In the genomic region with DNA sequence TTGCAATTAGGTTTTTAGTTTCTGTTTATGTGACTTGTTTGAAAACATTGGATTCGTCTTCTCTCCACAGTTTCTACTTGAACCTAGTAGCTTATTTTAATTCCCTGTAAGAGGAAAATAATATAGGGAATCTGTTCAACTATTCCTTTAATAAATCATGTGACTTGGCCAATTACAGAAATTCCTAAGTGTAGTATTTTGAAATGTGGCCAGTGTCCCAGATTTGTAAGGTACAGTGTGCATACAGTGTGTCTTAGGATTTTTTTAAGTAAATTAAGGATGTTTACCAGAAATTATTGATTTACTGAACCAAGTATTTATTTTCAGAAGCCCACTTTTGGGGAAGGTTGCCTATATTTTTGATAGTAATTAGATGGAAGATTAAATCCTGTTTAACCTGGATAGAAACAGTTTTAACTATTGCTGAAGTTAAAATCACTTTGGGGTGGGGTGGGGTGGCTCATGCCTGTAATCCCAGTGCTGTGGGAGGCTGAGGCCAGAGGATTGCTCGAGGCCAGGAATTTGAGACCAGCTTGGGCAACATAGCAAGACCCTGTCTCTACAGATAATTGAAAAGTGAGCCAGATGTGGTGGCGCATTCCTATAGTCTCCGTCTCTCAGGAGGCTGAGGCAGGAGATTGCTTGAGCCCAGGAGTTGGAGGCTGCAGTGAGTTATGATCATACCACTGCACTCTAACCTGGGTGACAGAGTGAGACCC, we compare ENCODE assay signal across 16 cellular contexts.
"Had no signal": no experiment of that assay in that cellular context is flagged by ENCODE, and none has a peak within 500 bp of the region (broad histone marks: within the 10 kb centered on the region; RNA-seq: fewer than 3 reads in every experiment).

No MANE protein-coding gene starts in this region.

- H3K4me3 ChIP-seq: breast epithelium, right atrium auricular region, SJCRH30, upper lobe of left lung had no signal

- H3K4me1 Mint-ChIP-seq: endodermal cell had no signal

- H3K27ac Mint-ChIP-seq: endodermal cell had no signal

- H3K4me3 Mint-ChIP-seq: activated naive CD4-positive, alpha-beta T cell treated with anti-CD3 and anti-CD28 coated beads, Interleukin-2, amount 50 U/mL, for 24 hours; endodermal cell had no signal

- DNase-seq: activated CD4-positive, alpha-beta T cell treated with anti-CD3 and anti-CD28 coated beads for 1 hour; anterior cingulate cortex; dermis blood vessel endothelial cell; endodermal cell; erythroblast; kidney glomerular epithelial cell; midbrain; posterior cingulate gyrus; SJCRH30; small intestine; stimulated activated naive CD4-positive, alpha-beta T cell; T-helper 9 cell; upper lobe of left lung had no signal

- H3K27me3 Mint-ChIP-seq: activated naive CD4-positive, alpha-beta T cell treated with anti-CD3 and anti-CD28 coated beads, Interleukin-2, amount 50 U/mL, for 24 hours had no signal

- H3K9me3 Mint-ChIP-seq: activated naive CD4-positive, alpha-beta T cell treated with anti-CD3 and anti-CD28 coated beads, Interleukin-2, amount 50 U/mL, for 24 hours; endodermal cell had no signal
